ENCODE assay signal across 1 cellular context in genomic region chr10:5458425-5458824, GRCh38.
TF ChIP-seq lines count a peak whose summit lies in the region.

No MANE protein-coding gene starts in this region.

TF ChIP-seq in K562, 482 proteins besides CTCF, POLR2A, EP300 and RAD21 (continues in another document):
- TF ChIP-seq CAMTA2 (CRISPR knock-in tag; conservative IDR thresholded peaks at IDR 0.05) (no peak), ZBTB9 (CRISPR knock-in tag; IDR thresholded peaks at IDR 0.05) (no peak), TSC22D4 (tag; IDR thresholded peaks at IDR 0.05) (no peak), ZNF316 (IDR thresholded peaks at IDR 0.05) (peak; percentile 91), ZNF407 (IDR thresholded peaks at IDR 0.05; ENCODE audit: low read depth) (no peak), SLC30A9 (CRISPR knock-in tag; IDR thresholded peaks at IDR 0.05) (no peak), NFIC (IDR thresholded peaks at IDR 0.05) (no peak), POLR2H (tag; IDR thresholded peaks at IDR 0.05; ENCODE audit: low read depth) (0 out of 2 replicates have a peak, but pooled peaks have one; percentile 2), PCBP2 (IDR thresholded peaks at IDR 0.05; ENCODE audit: low read depth, low read length, poor library complexity, severe bottlenecking) (no peak), ARID2 (IDR thresholded peaks at IDR 0.05) (0 out of 2 replicates have a peak, but pooled peaks have one; percentile 34), HDAC1 (IDR thresholded peaks at IDR 0.05) (no peak), GATAD2A (IDR thresholded peaks at IDR 0.05) (no peak), ZNF384 (IDR thresholded peaks at IDR 0.05; ENCODE audit: low read depth, low read length) (no peak), CCAR2 (IDR thresholded peaks at IDR 0.05; ENCODE audit: low read depth, low read length) (no peak), HMBOX1 (IDR thresholded peaks at IDR 0.05) (no peak), SMARCB1 (IDR thresholded peaks at IDR 0.05; ENCODE audit: insufficient read length, low read depth) (no peak), NR2F6 (CRISPR knock-in tag; IDR thresholded peaks at IDR 0.05) (no peak), ZNF197 (CRISPR knock-in tag; IDR thresholded peaks at IDR 0.05; ENCODE audit: low read depth) (no peak), HDAC3 (IDR thresholded peaks at IDR 0.05; ENCODE audit: borderline replicate concordance, partially characterized antibody) (no peak), SAFB2 (IDR thresholded peaks at IDR 0.05; ENCODE audit: borderline replicate concordance, low read depth, low read length, severe bottlenecking) (no peak), SNRNP70 (optimal IDR thresholded peaks at IDR 0.05; ENCODE audit: low read depth, low read length) (no peak), THRA (IDR thresholded peaks at IDR 0.05) (no peak), ZNF282 (CRISPR knock-in tag; IDR thresholded peaks at IDR 0.05) (no peak), MAZ (CRISPR knock-in tag; conservative IDR thresholded peaks at IDR 0.05 in 1 of 2, IDR thresholded peaks at IDR 0.05 in 1 of 2) (no peak), SNIP1 (IDR thresholded peaks at IDR 0.05; ENCODE audit: low read depth) (no peak), RBM22 (IDR thresholded peaks at IDR 0.05; ENCODE audit: low read depth, low read length, poor library complexity, severe bottlenecking) (peak; percentile 72), MAFG (tag; conservative IDR thresholded peaks at IDR 0.05) (peak; percentile 69), C11orf30 (IDR thresholded peaks at IDR 0.05; ENCODE audit: low read depth) (peak; percentile 81), HMGN3 (IDR thresholded peaks at IDR 0.05; ENCODE audit: borderline replicate concordance, extremely low read depth, insufficient read length, low read depth, low read length) (no peak), MAFK (IDR thresholded peaks at IDR 0.05; ENCODE audit: low read length) (peak; percentile 26; the same call in 1 of the 2 replicates), ZNF212 (CRISPR knock-in tag; IDR thresholded peaks at IDR 0.05) (no peak), POLR2B (IDR thresholded peaks at IDR 0.05; ENCODE audit: low read depth, partially characterized antibody) (peak; percentile 32), MEF2A (IDR thresholded peaks at IDR 0.05; ENCODE audit: control insufficient read depth, low read depth, low read length) (no peak), U2AF1 (optimal IDR thresholded peaks at IDR 0.05; ENCODE audit: low read depth, low read length) (no peak), CSDE1 (IDR thresholded peaks at IDR 0.05) (no peak), TCF3 (CRISPR knock-in tag; IDR thresholded peaks at IDR 0.05) (no peak), THAP12 (CRISPR knock-in tag; IDR thresholded peaks at IDR 0.05) (no peak), RBBP5 (IDR thresholded peaks at IDR 0.05; ENCODE audit: borderline replicate concordance, insufficient read depth, low read length, poor library complexity, severe bottlenecking) (no peak), ZNF134 (CRISPR knock-in tag; conservative IDR thresholded peaks at IDR 0.05) (no peak), HDAC6 (IDR thresholded peaks at IDR 0.05; ENCODE audit: low read depth, low read length) (no peak), ZNF436 (CRISPR knock-in tag; IDR thresholded peaks at IDR 0.05) (no peak), RREB1 (CRISPR knock-in tag; IDR thresholded peaks at IDR 0.05) (no peak)
